In genomic region chr20:43325926-43326325, GRCh38 we compare ENCODE assay signal across 8 cellular contexts.
"Had no signal": no experiment of that assay in that cellular context is flagged by ENCODE, and none has a peak within 500 bp of the region (broad histone marks: within the 10 kb centered on the region; RNA-seq: fewer than 3 reads in every experiment).

No MANE protein-coding gene starts in this region.

- H2AFZ ChIP-seq: GM23248 had no signal

- H3K36me3 ChIP-seq: HAP-1 had no signal

- H3K9ac ChIP-seq: GM23248 had no signal

- H3K9me3 ChIP-seq: HAP-1 had no signal

- H3K27ac ChIP-seq: GM23248 had no signal

- DNase-seq: GM23248, GOT3, H7, HFFc6, KBM-7 had no signal

- H3K4me3 ChIP-seq: GM23248, HAP-1 had no signal

- ATAC-seq: HCT116, HepG2 had no signal

- H3K4me1 ChIP-seq: HAP-1 had no signal
